In the genomic region with DNA sequence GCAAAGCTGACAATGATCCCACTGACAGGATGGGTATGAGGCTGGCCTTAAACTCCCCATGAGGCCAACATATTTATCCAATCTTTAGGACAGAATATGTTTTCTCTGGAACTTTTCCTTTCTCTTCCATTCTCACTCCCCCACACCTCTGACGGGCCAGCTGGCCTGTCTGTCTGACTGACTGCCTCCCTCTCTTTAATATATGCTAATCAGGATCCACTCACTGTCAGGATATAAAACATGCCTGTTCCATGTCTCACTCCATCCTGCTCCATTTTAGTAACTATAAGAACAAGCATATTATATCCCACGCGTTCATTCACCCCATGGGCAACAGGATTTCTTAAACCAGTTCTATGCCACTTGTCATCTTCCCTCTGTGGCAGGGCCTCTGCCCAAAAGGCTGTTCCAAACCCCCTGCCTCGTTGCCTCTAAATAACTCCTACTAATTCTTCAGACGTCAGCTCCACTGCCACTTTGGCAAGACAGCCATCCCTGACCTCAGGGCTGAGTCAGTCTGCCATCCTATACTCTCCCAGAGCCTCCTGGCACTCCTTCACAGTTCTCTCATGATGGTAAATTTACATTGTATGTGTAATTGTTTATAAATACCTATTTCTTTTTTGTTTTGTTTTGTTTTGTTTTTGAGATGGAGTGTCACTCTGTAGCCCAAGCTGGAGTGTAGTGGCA, we compare ENCODE assay signal across 1 cellular context.
TF ChIP-seq lines count a peak whose summit lies in the region.

No MANE protein-coding gene starts in this region.

TF ChIP-seq in GM23338, 12 proteins besides CTCF, POLR2A, EP300 and RAD21 (continued from another document):
- TF ChIP-seq, protein P1, sequence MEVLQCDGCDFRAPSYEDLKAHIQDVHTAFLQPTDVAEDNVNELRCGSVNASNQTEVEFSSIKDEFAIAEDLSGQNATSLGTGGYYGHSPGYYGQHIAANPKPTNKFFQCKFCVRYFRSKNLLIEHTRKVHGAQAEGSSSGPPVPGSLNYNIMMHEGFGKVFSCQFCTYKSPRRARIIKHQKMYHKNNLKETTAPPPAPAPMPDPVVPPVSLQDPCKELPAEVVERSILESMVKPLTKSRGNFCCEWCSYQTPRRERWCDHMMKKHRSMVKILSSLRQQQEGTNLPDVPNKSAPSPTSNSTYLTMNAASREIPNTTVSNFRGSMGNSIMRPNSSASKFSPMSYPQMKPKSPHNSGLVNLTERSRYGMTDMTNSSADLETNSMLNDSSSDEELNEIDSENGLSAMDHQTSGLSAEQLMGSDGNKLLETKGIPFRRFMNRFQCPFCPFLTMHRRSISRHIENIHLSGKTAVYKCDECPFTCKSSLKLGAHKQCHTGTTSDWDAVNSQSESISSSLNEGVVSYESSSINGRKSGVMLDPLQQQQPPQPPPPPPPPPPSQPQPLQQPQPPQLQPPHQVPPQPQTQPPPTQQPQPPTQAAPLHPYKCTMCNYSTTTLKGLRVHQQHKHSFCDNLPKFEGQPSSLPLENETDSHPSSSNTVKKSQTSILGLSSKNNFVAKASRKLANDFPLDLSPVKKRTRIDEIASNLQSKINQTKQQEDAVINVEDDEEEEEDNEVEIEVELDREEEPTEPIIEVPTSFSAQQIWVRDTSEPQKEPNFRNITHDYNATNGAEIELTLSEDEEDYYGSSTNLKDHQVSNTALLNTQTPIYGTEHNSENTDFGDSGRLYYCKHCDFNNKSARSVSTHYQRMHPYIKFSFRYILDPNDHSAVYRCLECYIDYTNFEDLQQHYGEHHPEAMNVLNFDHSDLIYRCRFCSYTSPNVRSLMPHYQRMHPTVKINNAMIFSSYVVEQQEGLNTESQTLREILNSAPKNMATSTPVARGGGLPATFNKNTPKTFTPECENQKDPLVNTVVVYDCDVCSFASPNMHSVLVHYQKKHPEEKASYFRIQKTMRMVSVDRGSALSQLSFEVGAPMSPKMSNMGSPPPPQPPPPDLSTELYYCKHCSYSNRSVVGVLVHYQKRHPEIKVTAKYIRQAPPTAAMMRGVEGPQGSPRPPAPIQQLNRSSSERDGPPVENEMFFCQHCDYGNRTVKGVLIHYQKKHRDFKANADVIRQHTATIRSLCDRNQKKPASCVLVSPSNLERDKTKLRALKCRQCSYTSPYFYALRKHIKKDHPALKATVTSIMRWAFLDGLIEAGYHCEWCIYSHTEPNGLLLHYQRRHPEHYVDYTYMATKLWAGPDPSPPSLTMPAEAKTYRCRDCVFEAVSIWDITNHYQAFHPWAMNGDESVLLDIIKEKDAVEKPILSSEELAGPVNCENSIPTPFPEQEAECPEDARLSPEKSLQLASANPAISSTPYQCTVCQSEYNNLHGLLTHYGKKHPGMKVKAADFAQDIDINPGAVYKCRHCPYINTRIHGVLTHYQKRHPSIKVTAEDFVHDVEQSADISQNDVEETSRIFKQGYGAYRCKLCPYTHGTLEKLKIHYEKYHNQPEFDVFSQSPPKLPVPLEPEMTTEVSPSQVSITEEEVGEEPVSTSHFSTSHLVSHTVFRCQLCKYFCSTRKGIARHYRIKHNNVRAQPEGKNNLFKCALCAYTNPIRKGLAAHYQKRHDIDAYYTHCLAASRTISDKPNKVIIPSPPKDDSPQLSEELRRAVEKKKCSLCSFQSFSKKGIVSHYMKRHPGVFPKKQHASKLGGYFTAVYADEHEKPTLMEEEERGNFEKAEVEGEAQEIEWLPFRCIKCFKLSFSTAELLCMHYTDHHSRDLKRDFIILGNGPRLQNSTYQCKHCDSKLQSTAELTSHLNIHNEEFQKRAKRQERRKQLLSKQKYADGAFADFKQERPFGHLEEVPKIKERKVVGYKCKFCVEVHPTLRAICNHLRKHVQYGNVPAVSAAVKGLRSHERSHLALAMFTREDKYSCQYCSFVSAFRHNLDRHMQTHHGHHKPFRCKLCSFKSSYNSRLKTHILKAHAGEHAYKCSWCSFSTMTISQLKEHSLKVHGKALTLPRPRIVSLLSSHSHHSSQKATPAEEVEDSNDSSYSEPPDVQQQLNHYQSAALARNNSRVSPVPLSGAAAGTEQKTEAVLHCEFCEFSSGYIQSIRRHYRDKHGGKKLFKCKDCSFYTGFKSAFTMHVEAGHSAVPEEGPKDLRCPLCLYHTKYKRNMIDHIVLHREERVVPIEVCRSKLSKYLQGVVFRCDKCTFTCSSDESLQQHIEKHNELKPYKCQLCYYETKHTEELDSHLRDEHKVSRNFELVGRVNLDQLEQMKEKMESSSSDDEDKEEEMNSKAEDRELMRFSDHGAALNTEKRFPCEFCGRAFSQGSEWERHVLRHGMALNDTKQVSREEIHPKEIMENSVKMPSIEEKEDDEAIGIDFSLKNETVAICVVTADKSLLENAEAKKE (CRISPR knock-in tag; IDR thresholded peaks at IDR 0.05), result no peak
- TF ChIP-seq, protein P2, sequence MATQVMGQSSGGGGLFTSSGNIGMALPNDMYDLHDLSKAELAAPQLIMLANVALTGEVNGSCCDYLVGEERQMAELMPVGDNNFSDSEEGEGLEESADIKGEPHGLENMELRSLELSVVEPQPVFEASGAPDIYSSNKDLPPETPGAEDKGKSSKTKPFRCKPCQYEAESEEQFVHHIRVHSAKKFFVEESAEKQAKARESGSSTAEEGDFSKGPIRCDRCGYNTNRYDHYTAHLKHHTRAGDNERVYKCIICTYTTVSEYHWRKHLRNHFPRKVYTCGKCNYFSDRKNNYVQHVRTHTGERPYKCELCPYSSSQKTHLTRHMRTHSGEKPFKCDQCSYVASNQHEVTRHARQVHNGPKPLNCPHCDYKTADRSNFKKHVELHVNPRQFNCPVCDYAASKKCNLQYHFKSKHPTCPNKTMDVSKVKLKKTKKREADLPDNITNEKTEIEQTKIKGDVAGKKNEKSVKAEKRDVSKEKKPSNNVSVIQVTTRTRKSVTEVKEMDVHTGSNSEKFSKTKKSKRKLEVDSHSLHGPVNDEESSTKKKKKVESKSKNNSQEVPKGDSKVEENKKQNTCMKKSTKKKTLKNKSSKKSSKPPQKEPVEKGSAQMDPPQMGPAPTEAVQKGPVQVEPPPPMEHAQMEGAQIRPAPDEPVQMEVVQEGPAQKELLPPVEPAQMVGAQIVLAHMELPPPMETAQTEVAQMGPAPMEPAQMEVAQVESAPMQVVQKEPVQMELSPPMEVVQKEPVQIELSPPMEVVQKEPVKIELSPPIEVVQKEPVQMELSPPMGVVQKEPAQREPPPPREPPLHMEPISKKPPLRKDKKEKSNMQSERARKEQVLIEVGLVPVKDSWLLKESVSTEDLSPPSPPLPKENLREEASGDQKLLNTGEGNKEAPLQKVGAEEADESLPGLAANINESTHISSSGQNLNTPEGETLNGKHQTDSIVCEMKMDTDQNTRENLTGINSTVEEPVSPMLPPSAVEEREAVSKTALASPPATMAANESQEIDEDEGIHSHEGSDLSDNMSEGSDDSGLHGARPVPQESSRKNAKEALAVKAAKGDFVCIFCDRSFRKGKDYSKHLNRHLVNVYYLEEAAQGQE (IDR thresholded peaks at IDR 0.05; ENCODE audit: unreplicated experiment), result no peak
- TF ChIP-seq, protein P3, sequence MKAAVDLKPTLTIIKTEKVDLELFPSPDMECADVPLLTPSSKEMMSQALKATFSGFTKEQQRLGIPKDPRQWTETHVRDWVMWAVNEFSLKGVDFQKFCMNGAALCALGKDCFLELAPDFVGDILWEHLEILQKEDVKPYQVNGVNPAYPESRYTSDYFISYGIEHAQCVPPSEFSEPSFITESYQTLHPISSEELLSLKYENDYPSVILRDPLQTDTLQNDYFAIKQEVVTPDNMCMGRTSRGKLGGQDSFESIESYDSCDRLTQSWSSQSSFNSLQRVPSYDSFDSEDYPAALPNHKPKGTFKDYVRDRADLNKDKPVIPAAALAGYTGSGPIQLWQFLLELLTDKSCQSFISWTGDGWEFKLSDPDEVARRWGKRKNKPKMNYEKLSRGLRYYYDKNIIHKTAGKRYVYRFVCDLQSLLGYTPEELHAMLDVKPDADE (IDR thresholded peaks at IDR 0.05), result no peak
